In genomic region chr5:107431536-107431935, GRCh38 we compare ENCODE assay signal across 1 cellular context.
TF ChIP-seq lines count a peak whose summit lies in the region.

No MANE protein-coding gene starts in this region.

TF ChIP-seq in GM12878, 131 proteins besides CTCF, POLR2A, EP300 and RAD21 (continued from another document):
- TF ChIP-seq CUX1 (IDR thresholded peaks at IDR 0.05; ENCODE audit: insufficient replicate concordance, low read depth, low read length) = no peak
- TF ChIP-seq MAX (IDR thresholded peaks at IDR 0.05; ENCODE audit: low read depth, low read length) = no peak
- TF ChIP-seq BMI1 (IDR thresholded peaks at IDR 0.05; ENCODE audit: borderline replicate concordance) = no peak
- TF ChIP-seq BCLAF1 (IDR thresholded peaks at IDR 0.05) = no peak
- TF ChIP-seq GABPA (IDR thresholded peaks at IDR 0.05; ENCODE audit: low read depth) = no peak
- no peak for TF ChIP-seq TBL1XR1 (IDR thresholded peaks at IDR 0.05; ENCODE audit: low read depth, low read length)
- no peak for TF ChIP-seq SIX5 (IDR thresholded peaks at IDR 0.05; ENCODE audit: low read depth, low read length, severe bottlenecking)
- TF ChIP-seq ESRRA (IDR thresholded peaks at IDR 0.05; ENCODE audit: low read length) = no peak
- no peak for TF ChIP-seq YY1 (IDR thresholded peaks at IDR 0.05; ENCODE audit: low read depth, low read length)
- no peak for TF ChIP-seq IKZF2 (IDR thresholded peaks at IDR 0.05)
- no peak for TF ChIP-seq MLLT1 (IDR thresholded peaks at IDR 0.05)
